In genomic region chr15:56249080-56249479, GRCh38 we compare ENCODE assay signal across 9 cellular contexts. TPM values are rescaled to one million over a fixed set of nuclear protein-coding genes. Genes with fewer than 3 reads are reported as not detected.
DNase-seq lines count a peak whose midpoint lies in the region; ATAC-seq and TF ChIP-seq lines count a peak whose summit lies in the region.
"Had no signal": no experiment of that assay in that cellular context is flagged by ENCODE, and none has a peak within 500 bp of the region (broad histone marks: within the 10 kb centered on the region; RNA-seq: fewer than 3 reads in every experiment).

No MANE protein-coding gene starts in this region.

- H3K27ac Mint-ChIP-seq in CD4-positive, alpha-beta T cell: no peak overlapping the region

- no peak overlapping the region for H3K4me3 Mint-ChIP-seq in CD4-positive, alpha-beta T cell
- H3K4me3 Mint-ChIP-seq: naive B cell had no signal

- H3K4me1 ChIP-seq in left ventricle myocardium inferior: peaks cover 18% of the 10 kb centered on the region

- intact Hi-C loops in left ventricle myocardium inferior (cut with micrococcal nuclease): no loop called here
- intact Hi-C loops in CD4-positive, alpha-beta T cell (cut with DNase I, micrococcal nuclease): loop anchor here (5.0 to 10.0 kb wide), 6 partner anchors 194 to 1456 kb away; partner anchors contain the start of genes DNAAF4 (in 1 of the 2) and POLR2M (in 1 of the 2)

- H3K27me3 ChIP-seq in left ventricle myocardium inferior (ENCODE audit: low read depth): peaks cover 6% of the 10 kb centered on the region
- peaks cover 15% of the 10 kb centered on the region for H3K27me3 ChIP-seq in CD4-positive, alpha-beta T cell (ENCODE audit: control insufficient read depth, insufficient read depth, low read length)

- peaks cover 4% of the 10 kb centered on the region for H3K36me3 Mint-ChIP-seq in CD4-positive, alpha-beta T cell (ENCODE audit: low read depth)
- H3K36me3 Mint-ChIP-seq: naive B cell had no signal

- H3K4me3 ChIP-seq in foreskin fibroblast (ENCODE audit: low read depth in 1 of 2, low read length in 2 of 2) (no peak overlapping the region), left ventricle myocardium inferior (no peak overlapping the region)

- POLR2A ChIA-PET in CD4-positive, alpha-beta T cell (lab: Charles Lee): no interaction called here

- no peaks in the 10 kb centered on the region for H3K9me3 ChIP-seq in left ventricle myocardium inferior (replicated peaks)
- H3K9me3 ChIP-seq in CD4-positive, alpha-beta T cell (ENCODE audit: control insufficient read depth, low read length): no peaks in the 10 kb centered on the region

- no peak for ATAC-seq in GM18511 (IDR thresholded peaks at IDR 0.05; ENCODE audit: unreplicated experiment)
- no peak for ATAC-seq in CD4-positive, alpha-beta T cell (ENCODE audit: poor library complexity)

- peaks cover 23% of the 10 kb centered on the region for H3K4me1 Mint-ChIP-seq in CD4-positive, alpha-beta T cell (ENCODE audit: low read depth)

- H3K36me3 ChIP-seq in left ventricle myocardium inferior: no peaks in the 10 kb centered on the region

- CTCF ChIA-PET in CD4-positive, alpha-beta T cell (lab: Charles Lee): no interaction called here

- peak; percentile 43 for TF ChIP-seq CTCF in foreskin fibroblast (IDR thresholded peaks at IDR 0.05; ENCODE audit: low read depth, low read length)
- no peak for TF ChIP-seq CTCF in left ventricle myocardium inferior (IDR thresholded peaks at IDR 0.05; ENCODE audit: borderline replicate concordance)
- TF ChIP-seq CTCF in CD4-positive, alpha-beta T cell (IDR thresholded peaks at IDR 0.05): no peak

- no peak overlapping the region for H3K27ac ChIP-seq in left ventricle myocardium inferior (replicated peaks)
- H3K27ac ChIP-seq in CD4-positive, alpha-beta T cell (ENCODE audit: low read depth, low read length): no peak overlapping the region

- no peaks in the 10 kb centered on the region for H3K9me3 Mint-ChIP-seq in CD4-positive, alpha-beta T cell
- H3K9me3 Mint-ChIP-seq: naive B cell had no signal

- DNase-seq in AML-193 (lab: John Stamatoyannopoulos, UW) (peak; percentile 68 to 70), HCEC 1CT (peak; percentile 75), RKO (ENCODE audit: low spot score) (peak; percentile 51), foreskin fibroblast (peak in 1 of 2 donors; percentile 60), DMS153 treated with DMSO at 0.1 percent for 48 hours (lab: John Stamatoyannopoulos, UW; ENCODE audit: unreplicated experiment) (no peak), left ventricle myocardium inferior (no peak)
- no peak for DNase-seq in CD4-positive, alpha-beta T cell
- DNase-seq: naive B cell had no signal

- H3K27me3 Mint-ChIP-seq in CD4-positive, alpha-beta T cell: peaks cover 13% of the 10 kb centered on the region

RNA-seq across cellular contexts. Expression of gene RFX7, which starts 5.4 kb away (rescaled TPM):
- 8.9 TPM for total RNA-seq in left ventricle myocardium inferior
- 10 to 100 TPM; 22.5 to 23.6 TPM for total RNA-seq in CD4-positive, alpha-beta T cell

Comparison
In these comparisons a context has a peak if more than half of its experiments do, and no peak if none do; other contexts are left out.
1. DNase-seq: peak in AML-193 (2 of 2), HCEC 1CT (single experiment) and RKO (single experiment); none in DMS153 treated with DMSO at 0.1 percent for 48 hours (single experiment), left ventricle myocardium inferior (single experiment) and CD4-positive, alpha-beta T cell (0 of 10).